ENCODE assay signal across 15 cellular contexts in genomic region chr6:43833223-43833995, GRCh38.
DNase-seq lines count a peak whose midpoint lies in the region; ATAC-seq and TF ChIP-seq lines count a peak whose summit lies in the region.
"Had no signal": no experiment of that assay in that cellular context is flagged by ENCODE, and none has a peak within 500 bp of the region (broad histone marks: within the 10 kb centered on the region; RNA-seq: fewer than 3 reads in every experiment).

No MANE protein-coding gene starts in this region.

- no peak overlapping the region for H3K27ac ChIP-seq in smooth muscle cell (ENCODE audit: low read depth)

- H3K9me3 ChIP-seq in smooth muscle cell (replicated peaks; ENCODE audit: low read depth): no peaks in the 10 kb centered on the region
- H3K9me3 ChIP-seq: HAP-1 had no signal

- no peaks in the 10 kb centered on the region for H3K36me3 ChIP-seq in smooth muscle cell (ENCODE audit: low read depth)
- H3K36me3 ChIP-seq: HAP-1 had no signal

- ATAC-seq in SK-N-SH treated with all-trans-retinoic acid at 6 μM for 48 hours: peak; percentile 85
- ATAC-seq in stimulated activated memory B cell treated with anti-CD40 and anti-IgM and Interleukin-4, amounts not matched to agents 10 μg/mL and 1 μg/mL and 100 μg/mL, for 72 hours: no peak
- ATAC-seq: activated naive CD4-positive, alpha-beta T cell treated with anti-CD3 and anti-CD28 coated beads, Interleukin-2, amount 50 U/mL, for 72 hours; naive thymus-derived CD4-positive, alpha-beta T cell had no signal

- H2AFZ ChIP-seq in smooth muscle cell (ENCODE audit: low read depth): no peak overlapping the region

- no peak overlapping the region for H3K4me3 Mint-ChIP-seq in stimulated activated memory B cell treated with anti-CD40 and anti-IgM and Interleukin-4, amounts not matched to agents 10 μg/mL and 1 μg/mL and 100 μg/mL, for 72 hours
- H3K4me3 Mint-ChIP-seq: CD8-positive, alpha-beta memory T cell; naive thymus-derived CD4-positive, alpha-beta T cell had no signal

- H3K4me1 ChIP-seq in smooth muscle cell (ENCODE audit: low read depth): peaks cover 48% of the 10 kb centered on the region
- H3K4me1 ChIP-seq: HAP-1 had no signal

- DNase-seq in NCI-H146 (lab: John Stamatoyannopoulos, UW): peak; percentile 33
- no peak for DNase-seq in NCI-H146 treated with DMSO at 0.1 percent for 48 hours (lab: John Stamatoyannopoulos, UW; ENCODE audit: unreplicated experiment)
- peak; percentile 77 for DNase-seq in left kidney (ENCODE audit: low read depth, low spot score)
- no peak for DNase-seq in smooth muscle cell (lab: John Stamatoyannopoulos, UW; ENCODE audit: unreplicated experiment)
- no peak for DNase-seq in NCI-H446 (lab: John Stamatoyannopoulos, UW)
- no peak for DNase-seq in NCI-H1930 (lab: John Stamatoyannopoulos, UW)
- DNase-seq: activated CD4-positive, CD25-positive, alpha-beta regulatory T cell treated with anti-CD3 and anti-CD28 coated beads, Interleukin-2, amount 50 U/mL, for 72 hours; naive thymus-derived CD4-positive, alpha-beta T cell; NCI-H2107; SW 1271 had no signal

- no peaks in the 10 kb centered on the region for H3K79me2 ChIP-seq in smooth muscle cell (ENCODE audit: low read depth)

- WGBS in smooth muscle cell (ENCODE audit: low lambda C conversion rate): 81% methylated on average over 7 of the region's 7 CpGs

- H3F3A ChIP-seq in smooth muscle cell (ENCODE audit: low read depth): no peaks in the 10 kb centered on the region

- no peaks in the 10 kb centered on the region for H3K4me1 Mint-ChIP-seq in stimulated activated memory B cell treated with anti-CD40 and anti-IgM and Interleukin-4, amounts not matched to agents 10 μg/mL and 1 μg/mL and 100 μg/mL, for 72 hours
- H3K4me1 Mint-ChIP-seq: CD8-positive, alpha-beta memory T cell; naive thymus-derived CD4-positive, alpha-beta T cell had no signal

- H3K4me3 ChIP-seq in smooth muscle cell: no peak overlapping the region
- H3K4me3 ChIP-seq: HAP-1 had no signal

- no peak overlapping the region for H3K9ac ChIP-seq in smooth muscle cell (ENCODE audit: low read depth)

- peak overlapping the region; percentile 27 for H3K4me2 ChIP-seq in smooth muscle cell

- no peaks in the 10 kb centered on the region for H4K20me1 ChIP-seq in smooth muscle cell (ENCODE audit: low read depth)

- no peaks in the 10 kb centered on the region for H3K9me3 Mint-ChIP-seq in stimulated activated memory B cell treated with anti-CD40 and anti-IgM and Interleukin-4, amounts not matched to agents 10 μg/mL and 1 μg/mL and 100 μg/mL, for 72 hours
- H3K9me3 Mint-ChIP-seq: activated naive CD4-positive, alpha-beta T cell treated with anti-CD3 and anti-CD28 coated beads, Interleukin-2, amount 50 U/mL, for 72 hours; CD8-positive, alpha-beta memory T cell; naive thymus-derived CD4-positive, alpha-beta T cell had no signal

- no peaks in the 10 kb centered on the region for H3K36me3 Mint-ChIP-seq in stimulated activated memory B cell treated with anti-CD40 and anti-IgM and Interleukin-4, amounts not matched to agents 10 μg/mL and 1 μg/mL and 100 μg/mL, for 72 hours
- H3K36me3 Mint-ChIP-seq: activated naive CD4-positive, alpha-beta T cell treated with anti-CD3 and anti-CD28 coated beads, Interleukin-2, amount 50 U/mL, for 72 hours; CD8-positive, alpha-beta memory T cell; naive thymus-derived CD4-positive, alpha-beta T cell had no signal

- peaks cover 53% of the 10 kb centered on the region for H3K27me3 Mint-ChIP-seq in stimulated activated memory B cell treated with anti-CD40 and anti-IgM and Interleukin-4, amounts not matched to agents 10 μg/mL and 1 μg/mL and 100 μg/mL, for 72 hours

- no peak overlapping the region for H3K27ac Mint-ChIP-seq in stimulated activated memory B cell treated with anti-CD40 and anti-IgM and Interleukin-4, amounts not matched to agents 10 μg/mL and 1 μg/mL and 100 μg/mL, for 72 hours
- H3K27ac Mint-ChIP-seq: activated naive CD4-positive, alpha-beta T cell treated with anti-CD3 and anti-CD28 coated beads, Interleukin-2, amount 50 U/mL, for 72 hours; CD8-positive, alpha-beta memory T cell; naive thymus-derived CD4-positive, alpha-beta T cell had no signal

- TF ChIP-seq CTCF in smooth muscle cell (IDR thresholded peaks at IDR 0.05; ENCODE audit: borderline replicate concordance, insufficient read depth, poor library complexity, severe bottlenecking): no peak

- no peaks in the 10 kb centered on the region for H3K27me3 ChIP-seq in smooth muscle cell (ENCODE audit: low read depth)

TF ChIP-seq in SK-N-SH treated with all-trans-retinoic acid at 6 μM for 48 hours, 23 proteins besides CTCF, POLR2A, EP300 and RAD21:
- TF ChIP-seq PPARA (CRISPR knock-in tag; IDR thresholded peaks at IDR 0.05; ENCODE audit: borderline replicate concordance) (no peak), ZNF8 (CRISPR knock-in tag; IDR thresholded peaks at IDR 0.05) (no peak), ZC3H10 (CRISPR knock-in tag; IDR thresholded peaks at IDR 0.05) (no peak), RARB (CRISPR knock-in tag; IDR thresholded peaks at IDR 0.05) (no peak), ZNF565 (CRISPR knock-in tag; conservative IDR thresholded peaks at IDR 0.05; ENCODE audit: low read depth) (no peak), TOX (CRISPR knock-in tag; IDR thresholded peaks at IDR 0.05; ENCODE audit: borderline replicate concordance) (no peak), ZNF70 (CRISPR knock-in tag; IDR thresholded peaks at IDR 0.05) (no peak), BACH2 (CRISPR knock-in tag; IDR thresholded peaks at IDR 0.05; ENCODE audit: borderline replicate concordance) (no peak), ARNTL (CRISPR knock-in tag; IDR thresholded peaks at IDR 0.05; ENCODE audit: borderline replicate concordance, low read depth) (no peak), GLIS3 (CRISPR knock-in tag; IDR thresholded peaks at IDR 0.05) (no peak), ISL1 (CRISPR knock-in tag; IDR thresholded peaks at IDR 0.05) (no peak), POU6F1 (CRISPR knock-in tag; IDR thresholded peaks at IDR 0.05; ENCODE audit: borderline replicate concordance, low read depth) (no peak)

Comparison
In these comparisons a context has a peak if more than half of its experiments do, and no peak if none do; other contexts are left out.
1. DNase-seq: peak in NCI-H146 (single experiment) and left kidney (single experiment); none in NCI-H146 treated with DMSO at 0.1 percent for 48 hours (single experiment), smooth muscle cell (single experiment), NCI-H446 (0 of 2) and NCI-H1930 (0 of 2).